ENCODE assay signal across 19 cellular contexts in genomic region chr11:7487360-7487759, GRCh38. TPM values are rescaled to one million over a fixed set of nuclear protein-coding genes. Genes with fewer than 3 reads are reported as not detected.
DNase-seq lines count a peak whose midpoint lies in the region; ATAC-seq and TF ChIP-seq lines count a peak whose summit lies in the region.
"Had no signal": no experiment of that assay in that cellular context is flagged by ENCODE, and none has a peak within 500 bp of the region (broad histone marks: within the 10 kb centered on the region; RNA-seq: fewer than 3 reads in every experiment).

No MANE protein-coding gene starts in this region.

- H3K9me3 ChIP-seq in subcutaneous abdominal adipose tissue (ENCODE audit: control insufficient read depth in 5 of 5, low read length in 5 of 5), result no peaks in the 10 kb centered on the region
- H3K9me3 ChIP-seq: MG63 had no signal

- H3K27ac ChIP-seq in coronary artery (peak overlapping the region in 1 of 2 donors; percentile 12), subcutaneous abdominal adipose tissue (ENCODE audit: low read depth, low read length) (no peak overlapping the region)
- H3K27ac ChIP-seq: C4-2B had no signal

- H3K4me1 Mint-ChIP-seq in mesothelial cell of epicardium, result peaks cover 39% of the 10 kb centered on the region
- H3K4me1 Mint-ChIP-seq in effector memory CD8-positive, alpha-beta T cell (ENCODE audit: low read depth in 2 of 2), result no peaks in the 10 kb centered on the region

- H3K4me1 ChIP-seq in subcutaneous abdominal adipose tissue (ENCODE audit: control insufficient read depth in 5 of 5, insufficient read depth in 5 of 5, low read length in 5 of 5), result peaks cover 0 to 13% (median 9%) of the 10 kb centered on the region in 5 donors

- H3K4me3 ChIP-seq in coronary artery (peak overlapping the region; percentile 68), subcutaneous abdominal adipose tissue (ENCODE audit: low read depth in 1 of 5, low read length in 5 of 5) (peak overlapping the region in 3 of 5 donors; percentile 38 to 82 (median 64))
- H3K4me3 ChIP-seq: MG63 had no signal

- no peak for DNase-seq in coronary artery (ENCODE audit: low spot score)
- DNase-seq in mesothelial cell of epicardium (ENCODE audit: low spot score in 2 of 2, unreplicated experiment in 2 of 2), result no peak
- DNase-seq in effector memory CD8-positive, alpha-beta T cell, result no peak
- no peak for DNase-seq in GM19238 (ENCODE audit: insufficient read length, low spot score)
- DNase-seq: DMS 273 treated with DMSO at 0.1 percent for 48 hours, GF-D8, HFFc6, MG63, NCI-H1092 treated with DMSO at 0.1 percent for 48 hours, NCI-H1694, NCI-H524 treated with DMSO at 0.1 percent for 48 hours, SHP77 had no signal

- H3K36me3 Mint-ChIP-seq in mesothelial cell of epicardium, result peaks cover 14% of the 10 kb centered on the region
- H3K36me3 Mint-ChIP-seq in effector memory CD8-positive, alpha-beta T cell (ENCODE audit: insufficient read depth), result no peaks in the 10 kb centered on the region

- TF ChIP-seq EP300 in Ishikawa (IDR thresholded peaks at IDR 0.05; ENCODE audit: borderline replicate concordance), result no peak

- peak overlapping the region; percentile 72 for H3K4me3 Mint-ChIP-seq in mesothelial cell of epicardium
- no peak overlapping the region for H3K4me3 Mint-ChIP-seq in effector memory CD8-positive, alpha-beta T cell
- H3K4me3 Mint-ChIP-seq: HFFc6 had no signal

- no peaks in the 10 kb centered on the region for H3K9me3 Mint-ChIP-seq in mesothelial cell of epicardium
- H3K9me3 Mint-ChIP-seq in effector memory CD8-positive, alpha-beta T cell, result no peaks in the 10 kb centered on the region
- H3K9me3 Mint-ChIP-seq: HFFc6 had no signal

- H3K9ac ChIP-seq in subcutaneous abdominal adipose tissue (ENCODE audit: low read length in 5 of 5), result no peak overlapping the region

- no peak for TF ChIP-seq CTCF in coronary artery (IDR thresholded peaks at IDR 0.05)
- no peak for TF ChIP-seq CTCF in mesothelial cell of epicardium (IDR thresholded peaks at IDR 0.05; ENCODE audit: unreplicated experiment)

- H3K27ac Mint-ChIP-seq in mesothelial cell of epicardium, result no peak overlapping the region
- H3K27ac Mint-ChIP-seq in effector memory CD8-positive, alpha-beta T cell, result no peak overlapping the region
- H3K27ac Mint-ChIP-seq: HFFc6 had no signal

- H3K36me3 ChIP-seq in subcutaneous abdominal adipose tissue (ENCODE audit: control insufficient read depth in 5 of 5, insufficient read depth in 5 of 5, low read length in 5 of 5), result peaks cover 0 to 3% (median 0%) of the 10 kb centered on the region in 5 donors
- H3K36me3 ChIP-seq: MG63 had no signal

- H3K27me3 ChIP-seq in subcutaneous abdominal adipose tissue (ENCODE audit: control insufficient read depth in 5 of 5, insufficient read depth in 4 of 5, low read length in 5 of 5), result no peaks in the 10 kb centered on the region
- H3K27me3 ChIP-seq: MG63 had no signal

- TF ChIP-seq RAD21 in Ishikawa (IDR thresholded peaks at IDR 0.05; ENCODE audit: low read depth), result no peak

- no peak for ATAC-seq in HG02623 (IDR thresholded peaks at IDR 0.05; ENCODE audit: unreplicated experiment)
- ATAC-seq in effector memory CD8-positive, alpha-beta T cell (replicated peaks), result no peak
- ATAC-seq: HepG2, Panc1 had no signal

- H3K27me3 Mint-ChIP-seq in mesothelial cell of epicardium (ENCODE audit: low read depth), result no peaks in the 10 kb centered on the region
- H3K27me3 Mint-ChIP-seq in effector memory CD8-positive, alpha-beta T cell, result peaks cover 14 to 23% of the 10 kb centered on the region in 2 donors

TF ChIP-seq in Ishikawa, 13 proteins besides CTCF, POLR2A, EP300 and RAD21:
- TF ChIP-seq TEAD4 (IDR thresholded peaks at IDR 0.05) (no peak), NFIC (IDR thresholded peaks at IDR 0.05) (0 out of 2 replicates have a peak, but pooled peaks have one; percentile 16)

RNA-seq across cellular contexts. Expression of gene OLFML1, which starts 2.1 kb away (rescaled TPM):
- 45.3 to 47.7 TPM (median 45.6 TPM) in 3 replicates for total RNA-seq in mesothelial cell of epicardium
- total RNA-seq: Daoy had no signal

RNA-seq across cellular contexts. Expression of gene PPFIBP2, which starts 26.4 kb away (rescaled TPM):
- total RNA-seq in mesothelial cell of epicardium, result 65.8 to 73.8 TPM (median 69.1 TPM) in 3 replicates
